ENCODE assay signal across 10 cellular contexts in the genomic region with DNA sequence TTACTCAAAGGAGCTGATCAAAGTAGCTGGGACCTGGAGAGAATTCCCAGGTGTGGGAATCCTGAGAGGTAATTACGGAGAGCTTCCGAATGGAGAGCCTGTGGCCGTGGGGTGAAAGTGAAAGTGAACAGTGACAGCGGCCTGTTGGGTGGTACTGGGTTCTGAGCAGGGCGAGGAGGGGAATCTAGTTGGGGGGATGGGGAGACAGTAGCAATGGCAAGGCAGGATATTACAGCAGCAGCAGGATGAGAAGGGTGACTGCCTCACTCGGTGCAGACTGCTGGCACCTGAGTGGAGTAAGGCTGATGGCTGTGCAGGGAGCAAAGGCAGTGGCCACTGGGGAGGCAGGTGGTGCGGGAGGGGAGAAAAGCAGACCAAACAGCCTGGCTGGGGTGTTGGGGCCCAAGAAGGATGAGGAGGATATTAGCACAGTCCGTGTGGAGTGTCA.
DNase-seq lines count a peak whose midpoint lies in the region; ATAC-seq and TF ChIP-seq lines count a peak whose summit lies in the region.
"Had no signal": no experiment of that assay in that cellular context is flagged by ENCODE, and none has a peak within 500 bp of the region (broad histone marks: within the 10 kb centered on the region; RNA-seq: fewer than 3 reads in every experiment).

No MANE protein-coding gene starts in this region.

- no peaks in the 10 kb centered on the region for H3K27me3 Mint-ChIP-seq in activated CD8-positive, alpha-beta T cell treated with anti-CD3 and anti-CD28 coated beads for 36 hours

- H3K4me3 Mint-ChIP-seq in activated CD8-positive, alpha-beta T cell treated with anti-CD3 and anti-CD28 coated beads for 36 hours: peak overlapping the region; percentile 47
- H3K4me3 Mint-ChIP-seq: neural crest cell had no signal

- H3K9me2 ChIP-seq in SK-N-SH: no peaks in the 10 kb centered on the region

- H3F3A ChIP-seq in SK-N-SH (replicated peaks; ENCODE audit: insufficient read depth): peaks cover 16% of the 10 kb centered on the region

- TF ChIP-seq CTCF in GM12864 (IDR thresholded peaks at IDR 0.05; ENCODE audit: low read depth, low read length, missing control alignments) (no peak), SK-N-SH (IDR thresholded peaks at IDR 0.05) (no peak)
- no peak for TF ChIP-seq CTCF in activated CD8-positive, alpha-beta T cell treated with anti-CD3 and anti-CD28 coated beads for 36 hours (IDR thresholded peaks at IDR 0.05)

- in situ Hi-C loops in ACHN (cut with HindIII; ENCODE audit: low pct_ligation_motif_present, low pct_unique_long_range_greater_than_20kb, low sequenced_read_pairs): no loop called here

- peaks cover 46% of the 10 kb centered on the region for H3K4me1 Mint-ChIP-seq in activated CD8-positive, alpha-beta T cell treated with anti-CD3 and anti-CD28 coated beads for 36 hours (ENCODE audit: low read depth)
- H3K4me1 Mint-ChIP-seq: neural crest cell had no signal

- no peak overlapping the region for H3K27ac ChIP-seq in mucosa of rectum (ENCODE audit: low read depth in 2 of 2, low read length in 2 of 2)
- H3K27ac ChIP-seq in SK-N-SH (ENCODE audit: low read depth in 2 of 2, low read length in 1 of 2): no peak overlapping the region

- H3K27ac Mint-ChIP-seq in activated CD8-positive, alpha-beta T cell treated with anti-CD3 and anti-CD28 coated beads for 36 hours: peak overlapping the region; percentile 66

- H3K4me2 ChIP-seq in SK-N-SH: no peak overlapping the region

- no peak overlapping the region for H2AFZ ChIP-seq in SK-N-SH (ENCODE audit: low read depth)

- DNase-seq in ACHN (peak; percentile 22), GM12864 (ENCODE audit: low read depth) (no peak), SK-N-SH (no peak)
- no peak for DNase-seq in activated CD8-positive, alpha-beta T cell treated with anti-CD3 and anti-CD28 coated beads for 36 hours
- DNase-seq: NCI-H2171 had no signal

- WGBS in SK-N-SH (ENCODE audit: low lambda C conversion rate): 85% methylated on average over 8 of the region's 8 CpGs

- H3K79me2 ChIP-seq in SK-N-SH (ENCODE audit: insufficient read depth): no peaks in the 10 kb centered on the region

- H3K36me3 Mint-ChIP-seq in activated CD8-positive, alpha-beta T cell treated with anti-CD3 and anti-CD28 coated beads for 36 hours (ENCODE audit: low read depth): no peaks in the 10 kb centered on the region

- H3K4me1 ChIP-seq in mucosa of rectum (ENCODE audit: control insufficient read depth in 2 of 2, insufficient read depth in 2 of 2, low read length in 2 of 2) (peaks cover 0 to 7% of the 10 kb centered on the region in 2 donors), SK-N-SH (ENCODE audit: control insufficient read depth in 1 of 2, insufficient read depth in 2 of 2, low read depth in 1 of 2, low read length in 1 of 2) (peaks cover 0 to 5% of the 10 kb centered on the region in 2 experiments; a peak in 2 of 4 replicates)

- H3K4me3 ChIP-seq in GM12864 (ENCODE audit: low read depth, low read length) (peak overlapping the region; percentile 63), mucosa of rectum (ENCODE audit: low read length in 2 of 2) (peak overlapping the region; percentile 60 to 68), SK-N-SH (ENCODE audit: low read depth in 2 of 2, low read length in 1 of 2) (no peak overlapping the region)

- no peaks in the 10 kb centered on the region for H3K36me3 ChIP-seq in mucosa of rectum (ENCODE audit: control insufficient read depth in 2 of 2, insufficient read depth in 2 of 2, low read length in 2 of 2)
- peaks cover 0 to 2% of the 10 kb centered on the region in 2 experiments for H3K36me3 ChIP-seq in SK-N-SH (replicated peaks in 1 of 2; ENCODE audit: control insufficient read depth in 1 of 2, insufficient read depth in 2 of 2, low read length in 1 of 2)

- no peaks in the 10 kb centered on the region for H3K9me3 ChIP-seq in mucosa of rectum (ENCODE audit: control insufficient read depth in 2 of 2, low read length in 2 of 2)
- H3K9me3 ChIP-seq in SK-N-SH: no peaks in the 10 kb centered on the region

- no peaks in the 10 kb centered on the region for H3K9me3 Mint-ChIP-seq in activated CD8-positive, alpha-beta T cell treated with anti-CD3 and anti-CD28 coated beads for 36 hours
- H3K9me3 Mint-ChIP-seq: neural crest cell had no signal

- intact Hi-C loops in activated CD8-positive, alpha-beta T cell treated with anti-CD3 and anti-CD28 coated beads for 36 hours (cut with micrococcal nuclease): loop anchor here (10.0 kb wide), 1 partner anchor 152 kb away; no protein-coding TSS in a partner anchor

- no peak for TF ChIP-seq EP300 in SK-N-SH (IDR thresholded peaks at IDR 0.05; ENCODE audit: borderline replicate concordance in 1 of 2, low read depth in 1 of 2, low read length in 1 of 2)

- H3K9ac ChIP-seq in mucosa of rectum (ENCODE audit: low read depth in 1 of 2, low read length in 2 of 2): peak overlapping the region; percentile 36 to 61
- no peak overlapping the region for H3K9ac ChIP-seq in SK-N-SH

- peak; percentile 34 for ATAC-seq in activated CD8-positive, alpha-beta T cell treated with anti-CD3 and anti-CD28 coated beads for 36 hours
- ATAC-seq in HG03039 (IDR thresholded peaks at IDR 0.05; ENCODE audit: unreplicated experiment) (no peak), HG03108 (IDR thresholded peaks at IDR 0.05; ENCODE audit: unreplicated experiment) (no peak), GM18870 (IDR thresholded peaks at IDR 0.05; ENCODE audit: unreplicated experiment) (no peak)

- H4K20me1 ChIP-seq in SK-N-SH (ENCODE audit: insufficient read depth): no peaks in the 10 kb centered on the region

- CTCF ChIA-PET in activated CD8-positive, alpha-beta T cell treated with anti-CD3 and anti-CD28 coated beads for 36 hours (lab: Charles Lee): interaction anchor here (1.9 to 3.1 kb wide), 2 partner anchors 204 to 664 kb away, joined by 4 to 14 read pairs; no protein-coding TSS in a partner anchor
- CTCF ChIA-PET in SK-N-SH (lab: Yijun Ruan, JAX): interaction anchor here (0.7 to 1.1 kb wide), 2 partner anchors 24 to 36 kb away, joined by 3 read pairs; no protein-coding TSS in a partner anchor

- TF ChIP-seq RAD21 in SK-N-SH (IDR thresholded peaks at IDR 0.05; ENCODE audit: low read length): no peak

- POLR2A ChIA-PET in activated CD8-positive, alpha-beta T cell treated with anti-CD3 and anti-CD28 coated beads for 36 hours (lab: Charles Lee): no interaction called here
- POLR2A ChIA-PET in SK-N-SH (lab: Yijun Ruan, JAX): no interaction called here

- H3K27me3 ChIP-seq in mucosa of rectum (ENCODE audit: control insufficient read depth in 2 of 2, insufficient read depth in 2 of 2, low read length in 2 of 2) (no peaks in the 10 kb centered on the region), SK-N-SH (ENCODE audit: insufficient read depth) (no peaks in the 10 kb centered on the region)

TF ChIP-seq in SK-N-SH, 30 proteins besides CTCF, POLR2A, EP300 and RAD21:
- no peak for TF ChIP-seq FOSL2 (IDR thresholded peaks at IDR 0.05; ENCODE audit: borderline replicate concordance, low read depth)
- no peak for TF ChIP-seq TCF12 (IDR thresholded peaks at IDR 0.05)
- TF ChIP-seq, protein P1, sequence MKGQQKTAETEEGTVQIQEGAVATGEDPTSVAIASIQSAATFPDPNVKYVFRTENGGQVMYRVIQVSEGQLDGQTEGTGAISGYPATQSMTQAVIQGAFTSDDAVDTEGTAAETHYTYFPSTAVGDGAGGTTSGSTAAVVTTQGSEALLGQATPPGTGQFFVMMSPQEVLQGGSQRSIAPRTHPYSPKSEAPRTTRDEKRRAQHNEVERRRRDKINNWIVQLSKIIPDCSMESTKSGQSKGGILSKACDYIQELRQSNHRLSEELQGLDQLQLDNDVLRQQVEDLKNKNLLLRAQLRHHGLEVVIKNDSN (IDR thresholded peaks at IDR 0.05; ENCODE audit: borderline replicate concordance, low read depth): no peak
- no peak for TF ChIP-seq GABPA (IDR thresholded peaks at IDR 0.05; ENCODE audit: low read depth)
- TF ChIP-seq YY1 (IDR thresholded peaks at IDR 0.05; ENCODE audit: low read depth): no peak
- TF ChIP-seq, protein P2, sequence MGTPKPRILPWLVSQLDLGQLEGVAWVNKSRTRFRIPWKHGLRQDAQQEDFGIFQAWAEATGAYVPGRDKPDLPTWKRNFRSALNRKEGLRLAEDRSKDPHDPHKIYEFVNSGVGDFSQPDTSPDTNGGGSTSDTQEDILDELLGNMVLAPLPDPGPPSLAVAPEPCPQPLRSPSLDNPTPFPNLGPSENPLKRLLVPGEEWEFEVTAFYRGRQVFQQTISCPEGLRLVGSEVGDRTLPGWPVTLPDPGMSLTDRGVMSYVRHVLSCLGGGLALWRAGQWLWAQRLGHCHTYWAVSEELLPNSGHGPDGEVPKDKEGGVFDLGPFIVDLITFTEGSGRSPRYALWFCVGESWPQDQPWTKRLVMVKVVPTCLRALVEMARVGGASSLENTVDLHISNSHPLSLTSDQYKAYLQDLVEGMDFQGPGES (IDR thresholded peaks at IDR 0.05; ENCODE audit: low read depth, low read length): no peak
- TF ChIP-seq NRF1 (IDR thresholded peaks at IDR 0.05; ENCODE audit: low read depth, low read length): no peak
- no peak for TF ChIP-seq RCOR1 (IDR thresholded peaks at IDR 0.05; ENCODE audit: low read length)
- TF ChIP-seq ELF1 (IDR thresholded peaks at IDR 0.05): no peak
- no peak for TF ChIP-seq TEAD4 (IDR thresholded peaks at IDR 0.05; ENCODE audit: borderline replicate concordance, insufficient read depth)
- no peak for TF ChIP-seq FOXM1 (IDR thresholded peaks at IDR 0.05; ENCODE audit: low read depth)

Comparison
In these comparisons a context has a peak if more than half of its experiments do, and no peak if none do; other contexts are left out.
1. H3K4me3 ChIP-seq: peak in GM12864 (single experiment) and mucosa of rectum (2 of 2); none in SK-N-SH (0 of 2).